In the genomic region with DNA sequence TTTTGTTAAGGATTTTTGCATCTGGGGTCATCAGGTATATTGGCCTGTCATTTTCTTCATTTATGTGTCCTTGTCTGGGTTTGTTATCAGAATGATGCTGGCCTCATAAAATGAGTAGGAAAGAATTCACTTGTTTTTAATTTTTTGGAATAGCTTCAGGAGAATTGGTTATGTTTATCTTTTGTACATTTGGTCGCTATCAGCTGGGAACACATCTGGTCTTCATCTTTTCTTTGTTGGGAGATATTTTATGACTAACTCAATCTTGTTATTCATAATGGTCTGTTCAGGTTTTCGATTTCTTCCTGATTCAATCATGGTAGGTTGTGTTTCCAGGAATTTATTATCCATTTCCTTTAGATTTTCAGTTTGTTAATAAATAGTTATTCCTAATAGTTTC, we compare ENCODE assay signal across 34 cellular contexts.
"Had no signal": no experiment of that assay in that cellular context is flagged by ENCODE, and none has a peak within 500 bp of the region (broad histone marks: within the 10 kb centered on the region; RNA-seq: fewer than 3 reads in every experiment).

No MANE protein-coding gene starts in this region.

- H3K36me3 ChIP-seq: cardiac muscle cell, Peyer's patch, WERI-Rb-1 had no signal

- ATAC-seq: activated CD8-positive, alpha-beta memory T cell treated with anti-CD3 and anti-CD28 coated beads, Interleukin-2, amount 10 ng/mL, durations not matched to agents 7 days and 5 days; activated naive CD8-positive, alpha-beta T cell treated with anti-CD3 and anti-CD28 coated beads, Interleukin-2, amount 50 U/mL, for 24 hours; PC-3; Right ventricle myocardium inferior had no signal

- H3K27me3 ChIP-seq: cardiac muscle cell, Peyer's patch had no signal

- H3K27ac ChIP-seq: cardiac muscle cell, Peyer's patch, RWPE1, WERI-Rb-1 had no signal

- H3K4me3 ChIP-seq: cardiac muscle cell, Peyer's patch had no signal

- H3K27ac Mint-ChIP-seq: activated CD4-positive, alpha-beta memory T cell treated with anti-CD3 and anti-CD28 coated beads, Interleukin-2, amount 10 ng/mL, durations not matched to agents 7 days and 5 days; activated CD8-positive, alpha-beta memory T cell treated with anti-CD3 and anti-CD28 coated beads, Interleukin-2, amount 10 ng/mL, durations not matched to agents 7 days and 5 days; activated naive CD4-positive, alpha-beta T cell treated with anti-CD3 and anti-CD28 coated beads, Interleukin-2, amount 10 ng/mL, durations not matched to agents 7 days and 5 days; activated naive CD8-positive, alpha-beta T cell; activated naive CD8-positive, alpha-beta T cell treated with anti-CD3 and anti-CD28 coated beads, Interleukin-2, amount 50 U/mL, for 24 hours; IgD-negative memory B cell had no signal

- H3K4me1 ChIP-seq: Peyer's patch had no signal

- H3K9me3 ChIP-seq: Peyer's patch had no signal

- H3K36me3 Mint-ChIP-seq: activated CD8-positive, alpha-beta memory T cell treated with anti-CD3 and anti-CD28 coated beads, Interleukin-2, amount 10 ng/mL, durations not matched to agents 7 days and 5 days; activated naive CD4-positive, alpha-beta T cell treated with anti-CD3 and anti-CD28 coated beads, Interleukin-2, amount 10 ng/mL, durations not matched to agents 7 days and 5 days; activated naive CD8-positive, alpha-beta T cell had no signal

- H3K4me1 Mint-ChIP-seq: activated CD4-positive, alpha-beta memory T cell treated with anti-CD3 and anti-CD28 coated beads, Interleukin-2, amount 10 ng/mL, durations not matched to agents 7 days and 5 days; activated CD8-positive, alpha-beta memory T cell treated with anti-CD3 and anti-CD28 coated beads, Interleukin-2, amount 10 ng/mL, durations not matched to agents 7 days and 5 days; activated naive CD4-positive, alpha-beta T cell treated with anti-CD3 and anti-CD28 coated beads, Interleukin-2, amount 10 ng/mL, durations not matched to agents 7 days and 5 days; activated naive CD8-positive, alpha-beta T cell treated with anti-CD3 and anti-CD28 coated beads, Interleukin-2, amount 50 U/mL, for 24 hours; central memory CD8-positive, alpha-beta T cell; IgD-negative memory B cell had no signal

- H3K27me3 Mint-ChIP-seq: activated CD4-positive, alpha-beta memory T cell treated with anti-CD3 and anti-CD28 coated beads, Interleukin-2, amount 10 ng/mL, durations not matched to agents 7 days and 5 days; activated CD8-positive, alpha-beta memory T cell treated with anti-CD3 and anti-CD28 coated beads, Interleukin-2, amount 10 ng/mL, durations not matched to agents 7 days and 5 days; activated naive CD4-positive, alpha-beta T cell treated with anti-CD3 and anti-CD28 coated beads, Interleukin-2, amount 10 ng/mL, durations not matched to agents 7 days and 5 days; central memory CD8-positive, alpha-beta T cell; IgD-negative memory B cell had no signal

- DNase-seq: activated CD4-positive, alpha-beta memory T cell treated with anti-CD3 and anti-CD28 coated beads, Interleukin-2, amount 10 ng/mL, durations not matched to agents 7 days and 5 days; activated CD4-positive, alpha-beta T cell treated with anti-CD3 and anti-CD28 coated beads for 1 hour; activated CD4-positive, alpha-beta T cell treated with anti-CD3 and anti-CD28 coated beads for 48 hours; activated CD4-positive, CD25-positive, alpha-beta regulatory T cell; activated CD8-positive, alpha-beta memory T cell treated with anti-CD3 and anti-CD28 coated beads for 24 hours; activated CD8-positive, alpha-beta memory T cell treated with anti-CD3 and anti-CD28 coated beads, Interleukin-2, amount 10 ng/mL, durations not matched to agents 7 days and 5 days; activated CD8-positive, alpha-beta memory T cell treated with anti-CD3 and anti-CD28 coated beads, Interleukin-2, amount 50 U/mL, for 48 hours; activated effector memory CD4-positive, alpha-beta T cell treated with Interleukin-2 at 50 U/mL for 16 hours; activated naive CD4-positive, alpha-beta T cell treated with anti-CD3 and anti-CD28 coated beads, Interleukin-2, amount 10 ng/mL, durations not matched to agents 7 days and 5 days; activated naive CD8-positive, alpha-beta T cell treated with anti-CD3 and anti-CD28 coated beads, Interleukin-2, amount 50 U/mL, for 24 hours; activated T-cell treated with anti-CD3 and anti-CD28 coated beads, Interleukin-2, amount 50 U/mL, for 48 hours; amniotic stem cell; aorta; Kasumi-1; KBM-7; MM.1S; MV-4-11; NCI-H1092; NCI-H1417; NCI-H1694; NCI-H2029; NCI-H345; NCI-H524 treated with DMSO at 0.1 percent for 48 hours; PC-3; Peyer's patch; SIG-M5; T1000; WERI-Rb-1 had no signal

- H3K4me3 Mint-ChIP-seq: activated CD4-positive, alpha-beta memory T cell treated with anti-CD3 and anti-CD28 coated beads, Interleukin-2, amount 10 ng/mL, durations not matched to agents 7 days and 5 days; activated CD8-positive, alpha-beta memory T cell treated with anti-CD3 and anti-CD28 coated beads, Interleukin-2, amount 10 ng/mL, durations not matched to agents 7 days and 5 days; activated naive CD4-positive, alpha-beta T cell treated with anti-CD3 and anti-CD28 coated beads, Interleukin-2, amount 10 ng/mL, durations not matched to agents 7 days and 5 days; activated naive CD8-positive, alpha-beta T cell; activated naive CD8-positive, alpha-beta T cell treated with anti-CD3 and anti-CD28 coated beads, Interleukin-2, amount 50 U/mL, for 24 hours; central memory CD8-positive, alpha-beta T cell; IgD-negative memory B cell had no signal
